8 cellular contexts compared by ENCODE assay signal in the genomic region with DNA sequence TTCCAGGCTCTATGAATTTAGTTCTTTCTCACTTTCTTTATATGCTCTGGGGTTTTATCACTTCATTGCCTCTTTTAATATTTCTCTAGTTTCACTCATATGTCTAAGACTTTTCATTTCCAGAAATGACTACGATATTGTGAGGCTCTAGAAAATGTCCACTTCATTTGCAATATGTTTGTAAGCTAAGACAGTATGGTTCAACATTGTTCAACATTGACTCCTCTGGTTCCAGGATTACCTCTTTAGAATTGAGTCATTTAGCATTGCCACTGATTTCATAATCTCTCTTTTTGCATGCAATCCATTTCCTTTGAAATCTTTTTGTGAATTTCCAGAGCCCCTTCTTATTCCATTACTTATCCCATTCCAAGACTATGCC. TPM values are rescaled to one million over a fixed set of nuclear protein-coding genes. Genes with fewer than 3 reads are reported as not detected.
DNase-seq lines count a peak whose midpoint lies in the region; ATAC-seq and TF ChIP-seq lines count a peak whose summit lies in the region.

No MANE protein-coding gene starts in this region.

- H3K79me2 ChIP-seq in H9 (ENCODE audit: insufficient read depth, low read length), result no peaks in the 10 kb centered on the region

- H4K91ac ChIP-seq in H9 (ENCODE audit: insufficient read length, low read depth, low read length), result no peak overlapping the region

- ATAC-seq in GM18502 (IDR thresholded peaks at IDR 0.05; ENCODE audit: poor library complexity, unreplicated experiment), result peak; percentile 87
- ATAC-seq in effector memory CD8-positive, alpha-beta T cell (replicated peaks), result no peak

- no peak overlapping the region for H3K4me2 ChIP-seq in H9 (ENCODE audit: insufficient read depth, insufficient read length, low read length)

- no peaks in the 10 kb centered on the region for H3K79me1 ChIP-seq in H9 (ENCODE audit: insufficient read depth, low read depth, low read length, poor library complexity, severe bottlenecking)

- H2AK5ac ChIP-seq in H9 (ENCODE audit: insufficient read length, low read length), result no peak overlapping the region

- H3K4me1 Mint-ChIP-seq in H9, result peaks cover 42 to 51% of the 10 kb centered on the region in 2 experiments
- H3K4me1 Mint-ChIP-seq in effector memory CD8-positive, alpha-beta T cell (ENCODE audit: low read depth in 2 of 2), result peaks cover 13 to 24% of the 10 kb centered on the region in 2 donors

- H3K27ac ChIP-seq in H9 (ENCODE audit: insufficient read length, low read depth, low read length), result no peak overlapping the region

- H3K27me3 ChIP-seq in H9 (ENCODE audit: insufficient read depth, low read length), result no peaks in the 10 kb centered on the region

- H4K8ac ChIP-seq in H9 (replicated peaks; ENCODE audit: insufficient read length, low read depth, low read length), result no peak overlapping the region

- H3K9ac ChIP-seq in H9 (ENCODE audit: extremely low read depth, insufficient read length, low read length), result no peak overlapping the region

- no peak overlapping the region for H3K23ac ChIP-seq in H9 (ENCODE audit: insufficient read length, low read depth, low read length)

- no peak overlapping the region for H2AFZ ChIP-seq in H9 (ENCODE audit: low read length)

- H3T11ph ChIP-seq in H9 (ENCODE audit: low read length), result no peak overlapping the region

- no peak for TF ChIP-seq CTCF in H9 (conservative IDR thresholded peaks at IDR 0.05)

- no peaks in the 10 kb centered on the region for H4K20me1 ChIP-seq in H9 (ENCODE audit: control insufficient read depth, insufficient read depth, insufficient read length)

- DNase-seq in H9, result no peak
- peak; percentile 62 for DNase-seq in MV-4-11 (lab: John Stamatoyannopoulos, UW)
- peak; percentile 91 for DNase-seq in fibroblast of the conjunctiva (ENCODE audit: low read depth)
- DNase-seq in UCSD-AML1 (lab: John Stamatoyannopoulos, UW; ENCODE audit: unreplicated experiment), result no peak
- DNase-seq in effector memory CD8-positive, alpha-beta T cell, result no peak
- no peak for DNase-seq in DMS 273 (lab: John Stamatoyannopoulos, UW; ENCODE audit: unreplicated experiment)
- DNase-seq in T1000 (lab: John Stamatoyannopoulos, UW), result no peak

- no peak overlapping the region for H3K4me3 Mint-ChIP-seq in H9
- H3K4me3 Mint-ChIP-seq in effector memory CD8-positive, alpha-beta T cell, result no peak overlapping the region

- H3K14ac ChIP-seq in H9 (ENCODE audit: insufficient read depth, low read length), result no peak overlapping the region

- no peaks in the 10 kb centered on the region for H3K9me3 Mint-ChIP-seq in H9
- H3K9me3 Mint-ChIP-seq in effector memory CD8-positive, alpha-beta T cell, result no peaks in the 10 kb centered on the region

- H3K23me2 ChIP-seq in H9 (ENCODE audit: insufficient read length, low read depth, low read length, poor library complexity, severe bottlenecking), result no peaks in the 10 kb centered on the region

- no peak overlapping the region for H3K56ac ChIP-seq in H9 (ENCODE audit: insufficient read length, low read depth, low read length)

- no peak overlapping the region for H2BK12ac ChIP-seq in H9 (ENCODE audit: insufficient read length, low read depth, low read length)

- no CpG with 5 or more reads among the region's 1 CpG for WGBS in H9 (ENCODE audit: extremely low coverage, insufficient read length, low lambda C conversion rate)

- no peaks in the 10 kb centered on the region for H3K36me3 Mint-ChIP-seq in H9 (ENCODE audit: insufficient read depth in 1 of 3, low read depth in 3 of 3)
- no peaks in the 10 kb centered on the region for H3K36me3 Mint-ChIP-seq in effector memory CD8-positive, alpha-beta T cell (ENCODE audit: insufficient read depth)

- H2BK15ac ChIP-seq in H9 (ENCODE audit: low read depth, low read length), result no peak overlapping the region

- no peak overlapping the region for H3K4ac ChIP-seq in H9 (ENCODE audit: low read depth, low read length)

- H2BK120ac ChIP-seq in H9 (ENCODE audit: low read depth, low read length, poor library complexity, severe bottlenecking), result no peak overlapping the region

- no peak overlapping the region for H2BK20ac ChIP-seq in H9 (ENCODE audit: low read depth, low read length, poor library complexity, severe bottlenecking)

- H3K27me3 Mint-ChIP-seq in H9 (ENCODE audit: low read depth), result no peaks in the 10 kb centered on the region
- no peaks in the 10 kb centered on the region for H3K27me3 Mint-ChIP-seq in effector memory CD8-positive, alpha-beta T cell

- H3K9me3 ChIP-seq in H9 (ENCODE audit: control insufficient read depth, low read depth, low read length), result no peaks in the 10 kb centered on the region

- no peak overlapping the region for H3K18ac ChIP-seq in H9 (ENCODE audit: insufficient read length, low read depth, low read length)

- peak overlapping the region in 2 of 3 experiments; percentile 6 to 72; a peak in 4 of 7 replicates for H3K27ac Mint-ChIP-seq in H9
- no peak overlapping the region for H3K27ac Mint-ChIP-seq in effector memory CD8-positive, alpha-beta T cell

- H3K4me1 ChIP-seq in H9 (ENCODE audit: insufficient read depth, low read length), result peaks cover 3% of the 10 kb centered on the region; the same call in 1 of the 2 replicates

- H4K5ac ChIP-seq in H9 (ENCODE audit: insufficient read length, low read depth, low read length), result no peak overlapping the region

- no peak overlapping the region for H2BK5ac ChIP-seq in H9 (ENCODE audit: insufficient read length, low read length)

RNA-seq across cellular contexts. Expression of gene BBS12, which starts 32.3 kb away (rescaled TPM):
- 1.2 and 2.4 TPM in 2 replicates for total RNA-seq in H9 (2021)

Comparison
In these comparisons a context has a peak if more than half of its experiments do, and no peak if none do; other contexts are left out.
1. DNase-seq: peak in MV-4-11 (single experiment) and fibroblast of the conjunctiva (single experiment); none in H9 (single experiment), UCSD-AML1 (single experiment), effector memory CD8-positive, alpha-beta T cell (0 of 3), DMS 273 (single experiment) and T1000 (single experiment).
2. H3K27ac Mint-ChIP-seq: peak in H9 (2 of 3); none in effector memory CD8-positive, alpha-beta T cell (0 of 2).